Comparison of ENCODE assay signal across 1 cellular context in genomic region chr11:112073941-112074811, GRCh38.
TF ChIP-seq lines count a peak whose summit lies in the region.

TSS of gene NKAPD1 (plus strand) at chr11:112074299. CDS start at chr11:112075575, 1,276 bp downstream.
TSS of gene PIH1D2 (minus strand) at chr11:112074017. CDS start at chr11:112073174, 843 bp downstream.

TF ChIP-seq in GM12878, 131 proteins besides CTCF, POLR2A, EP300 and RAD21 (continued from another document and continues in another):
- TF ChIP-seq CUX1 (IDR thresholded peaks at IDR 0.05; ENCODE audit: insufficient replicate concordance, low read depth, low read length): no peak
- TF ChIP-seq MXI1 (IDR thresholded peaks at IDR 0.05; ENCODE audit: low read depth, low read length): peak; percentile 84
- 0 out of 2 replicates have a peak, but pooled peaks have one; percentile 52 for TF ChIP-seq BACH1 (IDR thresholded peaks at IDR 0.05; ENCODE audit: borderline replicate concordance)
- TF ChIP-seq ZNF592 (IDR thresholded peaks at IDR 0.05): no peak
- peak; percentile 57; the same call in 1 of the 2 replicates for TF ChIP-seq IRF4 (IDR thresholded peaks at IDR 0.05; ENCODE audit: low read depth, low read length)
- TF ChIP-seq RAD51 (IDR thresholded peaks at IDR 0.05): peak; percentile 57; the same call in 1 of the 2 replicates
- peak; percentile 41; the same call in 1 of the 2 replicates for TF ChIP-seq LARP7 (IDR thresholded peaks at IDR 0.05)
- no peak for TF ChIP-seq BCLAF1 (IDR thresholded peaks at IDR 0.05)
- TF ChIP-seq PRDM15 (CRISPR knock-in tag; IDR thresholded peaks at IDR 0.05): no peak
- peak; percentile 96 for TF ChIP-seq NBN (IDR thresholded peaks at IDR 0.05)
- TF ChIP-seq ZNF24 (IDR thresholded peaks at IDR 0.05): 0 out of 2 replicates have a peak, but pooled peaks have one; percentile 24
- TF ChIP-seq CBX3 (IDR thresholded peaks at IDR 0.05; ENCODE audit: borderline replicate concordance, low read depth): no peak
- no peak for TF ChIP-seq SIX5 (IDR thresholded peaks at IDR 0.05; ENCODE audit: low read depth, low read length, severe bottlenecking)
- no peak for TF ChIP-seq CREB1 (IDR thresholded peaks at IDR 0.05; ENCODE audit: low read depth)
- TF ChIP-seq ZNF217 (IDR thresholded peaks at IDR 0.05): 0 out of 2 replicates have a peak, but pooled peaks have one; percentile 48
- TF ChIP-seq HDAC6 (IDR thresholded peaks at IDR 0.05; ENCODE audit: unreplicated experiment): no peak
- TF ChIP-seq BMI1 (IDR thresholded peaks at IDR 0.05; ENCODE audit: borderline replicate concordance): peak; percentile 97
- TF ChIP-seq SRF (IDR thresholded peaks at IDR 0.05; ENCODE audit: low read depth in 2 of 2, low read length in 2 of 2): peak in 1 of 2 experiments; percentile 68; a peak in 1 of 4 replicates
- peak; percentile 78 for TF ChIP-seq ATF7 (IDR thresholded peaks at IDR 0.05; ENCODE audit: low read depth)
- TF ChIP-seq MEF2A (IDR thresholded peaks at IDR 0.05; ENCODE audit: insufficient read depth, low read depth, low read length): no peak
- peak; percentile 86 for TF ChIP-seq NKRF (conservative IDR thresholded peaks at IDR 0.05)
- peak; percentile 89 for TF ChIP-seq RUNX3 (IDR thresholded peaks at IDR 0.05; ENCODE audit: low read length)
- TF ChIP-seq WRNIP1 (IDR thresholded peaks at IDR 0.05; ENCODE audit: borderline replicate concordance, low read depth, low read length): peak; percentile 97; the same call in 1 of the 2 replicates
- TF ChIP-seq ATF3 (IDR thresholded peaks at IDR 0.05; ENCODE audit: borderline replicate concordance, extremely low read depth, low read depth, low read length): no peak
- TF ChIP-seq ESRRA (IDR thresholded peaks at IDR 0.05; ENCODE audit: low read length): no peak
- peak; percentile 72 to 76 for TF ChIP-seq IKZF2 (IDR thresholded peaks at IDR 0.05)
- TF ChIP-seq KAT2A (conservative IDR thresholded peaks at IDR 0.05; ENCODE audit: control insufficient read depth, low read depth, low read length): no peak
- TF ChIP-seq CBFB (IDR thresholded peaks at IDR 0.05; ENCODE audit: low read depth): no peak; the same call in 1 of the 2 replicates
- no peak for TF ChIP-seq PBX3 (IDR thresholded peaks at IDR 0.05; ENCODE audit: insufficient replicate concordance, low read depth, low read length)
- TF ChIP-seq MEF2B (IDR thresholded peaks at IDR 0.05; ENCODE audit: partially characterized antibody, poor library complexity, severe bottlenecking): peak; percentile 56
- TF ChIP-seq NR2F1 (conservative IDR thresholded peaks at IDR 0.05): peak; percentile 44; the same call in 1 of the 2 replicates
- TF ChIP-seq KDM1A (IDR thresholded peaks at IDR 0.05; ENCODE audit: borderline replicate concordance): no peak
- peak; percentile 96 for TF ChIP-seq ZBTB11 (CRISPR knock-in tag; IDR thresholded peaks at IDR 0.05)
